ENCODE assay signal across 20 cellular contexts in genomic region chr11:73752216-73752867, GRCh38. TPM values are rescaled to one million over a fixed set of nuclear protein-coding genes. Genes with fewer than 3 reads are reported as not detected.
DNase-seq lines count a peak whose midpoint lies in the region; ATAC-seq and TF ChIP-seq lines count a peak whose summit lies in the region.
"Had no signal": no experiment of that assay in that cellular context is flagged by ENCODE, and none has a peak within 500 bp of the region (broad histone marks: within the 10 kb centered on the region; RNA-seq: fewer than 3 reads in every experiment).

No MANE protein-coding gene starts in this region.

- whole genome bisulfite sequencing in mammary epithelial cell (ENCODE audit: low coverage, missing lambda C conversion rate): 16% methylated on average over 12 of the region's 14 CpGs
- WGBS in lung, 2 donors: 67 to 84% methylated on average over 14 of the region's 14 CpGs
- 86 to 89% (median 87%) methylated on average over 14 of the region's 14 CpGs for WGBS in spleen, 5 donors

- H3K9me3 ChIP-seq in mammary epithelial cell (replicated peaks; ENCODE audit: insufficient read depth, low read length) (no peaks in the 10 kb centered on the region), lung (ENCODE audit: control insufficient read depth in 2 of 2, insufficient read depth in 1 of 2, low read length in 1 of 2) (no peaks in the 10 kb centered on the region), upper lobe of right lung (no peaks in the 10 kb centered on the region), spleen (no peaks in the 10 kb centered on the region)
- H3K9me3 ChIP-seq: gastrocnemius medialis, MG63, stomach had no signal

- H2AFZ ChIP-seq in mammary epithelial cell (ENCODE audit: low read depth, low read length): no peak overlapping the region

- H3K4me1 Mint-ChIP-seq in stimulated activated naive CD8-positive, alpha-beta T cell treated with anti-CD3 and anti-CD28 coated beads, Interleukin-15, Interleukin-2, amounts not matched to agents 100 ng/mL and 50 ng/mL, for 24 hours (ENCODE audit: low read depth): peaks cover 45% of the 10 kb centered on the region

- intact Hi-C loops in mammary epithelial cell (cut with micrococcal nuclease): no loop called here
- intact Hi-C loops in upper lobe of right lung (cut with DNase I): no loop called here
- intact Hi-C loops in spleen (cut with DNase I; ENCODE audit: low total_unique reads): no loop called here

- no peak for DNase-seq in stimulated activated naive CD8-positive, alpha-beta T cell treated with anti-CD3 and anti-CD28 coated beads, Interleukin-15, Interleukin-2, amounts not matched to agents 100 U/mL and 50 U/mL, for 24 hours
- DNase-seq in mammary epithelial cell: peak; percentile 81
- DNase-seq in lung (ENCODE audit: low spot score): peak; percentile 79
- DNase-seq in upper lobe of right lung: peak; percentile 83
- DNase-seq in spleen: no peak
- DNase-seq: activated CD4-positive, alpha-beta T cell treated with anti-CD3 and anti-CD28 coated beads for 36 hours; activated CD8-positive, alpha-beta memory T cell treated with anti-CD3 and anti-CD28 coated beads, Interleukin-2, amount 50 U/mL, for 48 hours; central memory CD4-positive, alpha-beta T cell; COR-L47; gastrocnemius medialis; MG63; natural killer cell; NCI-H1694; SIG-M5; stomach had no signal

- dilution Hi-C loops in mammary epithelial cell (cut with HindIII; ENCODE audit: low sequenced_read_pairs): no loop called here

- CTCF ChIA-PET in mammary epithelial cell (lab: Charles Lee; ENCODE audit: low non-redundant PET): interaction anchor here (0.6 to 0.8 kb wide), 2 partner anchors 8 to 27 kb away, joined by 4 to 6 read pairs; partner anchors contain the start of gene RAB6A

- no peak for ATAC-seq in stimulated activated naive CD8-positive, alpha-beta T cell treated with anti-CD3 and anti-CD28 coated beads, Interleukin-15, Interleukin-2, amounts not matched to agents 100 U/mL and 50 U/mL, for 24 hours
- ATAC-seq in lung (ENCODE audit: insufficient read depth, low FRiP score) (no peak), upper lobe of right lung (peak; percentile 74), GM21423 (IDR thresholded peaks at IDR 0.05; ENCODE audit: unreplicated experiment) (no peak), GM19023 (IDR thresholded peaks at IDR 0.05; ENCODE audit: unreplicated experiment) (no peak)
- ATAC-seq: activated CD4-positive, alpha-beta T cell treated with anti-CD3 and anti-CD28 coated beads for 36 hours; natural killer cell had no signal

- H3K27me3 ChIP-seq in mammary epithelial cell (ENCODE audit: insufficient read depth, low read length) (no peaks in the 10 kb centered on the region), lung (ENCODE audit: control insufficient read depth, insufficient read depth) (no peaks in the 10 kb centered on the region), upper lobe of right lung (no peaks in the 10 kb centered on the region), spleen (replicated peaks in 1 of 7) (no peaks in the 10 kb centered on the region)
- H3K27me3 ChIP-seq: gastrocnemius medialis, MG63, stomach had no signal

- H3K4me1 ChIP-seq in mammary epithelial cell (ENCODE audit: insufficient read depth, low read length): peaks cover 16% of the 10 kb centered on the region
- H3K4me1 ChIP-seq in lung (ENCODE audit: control insufficient read depth in 2 of 2, insufficient read depth in 2 of 2, low read length in 2 of 2): peaks cover 7 to 12% of the 10 kb centered on the region in 2 donors
- peaks cover 26% of the 10 kb centered on the region for H3K4me1 ChIP-seq in upper lobe of right lung
- H3K4me1 ChIP-seq in spleen: peaks cover 0 to 82% (median 27%) of the 10 kb centered on the region in 6 donors

- no peak overlapping the region for H3K9ac ChIP-seq in mammary epithelial cell (ENCODE audit: insufficient read depth, low read length)

- TF ChIP-seq POLR2A in spleen (IDR thresholded peaks at IDR 0.05): no peak

- H3K27ac ChIP-seq in mammary epithelial cell (ENCODE audit: insufficient read depth, low read depth, low read length): peak overlapping the region; percentile 19
- peak overlapping the region in 1 of 2 donors; percentile 15 for H3K27ac ChIP-seq in lung (ENCODE audit: low read depth in 1 of 2, low read length in 1 of 2)
- peak overlapping the region; percentile 24 for H3K27ac ChIP-seq in upper lobe of right lung
- H3K27ac ChIP-seq in spleen: no peak overlapping the region
- H3K27ac ChIP-seq: gastrocnemius medialis, stomach had no signal

- peaks cover 21% of the 10 kb centered on the region for H3K36me3 Mint-ChIP-seq in stimulated activated naive CD8-positive, alpha-beta T cell treated with anti-CD3 and anti-CD28 coated beads, Interleukin-15, Interleukin-2, amounts not matched to agents 100 ng/mL and 50 ng/mL, for 24 hours (ENCODE audit: low read depth)
- H3K36me3 Mint-ChIP-seq: natural killer cell had no signal

- no peaks in the 10 kb centered on the region for H3K36me3 ChIP-seq in mammary epithelial cell (ENCODE audit: insufficient read depth, low read length)
- peaks cover 0 to 3% of the 10 kb centered on the region in 2 donors for H3K36me3 ChIP-seq in lung (ENCODE audit: control insufficient read depth in 2 of 2, insufficient read depth in 2 of 2, low read length in 2 of 2)
- H3K36me3 ChIP-seq in upper lobe of right lung: peaks cover 3% of the 10 kb centered on the region
- H3K36me3 ChIP-seq in spleen: peaks cover 0 to 9% (median 0%) of the 10 kb centered on the region in 6 donors
- H3K36me3 ChIP-seq: gastrocnemius medialis had no signal

- BruUV-seq in mammary epithelial cell (replicated peaks; lab: Mats Ljungman, UMichigan): no TSS peak

- H3K4me3 Mint-ChIP-seq in stimulated activated naive CD8-positive, alpha-beta T cell treated with anti-CD3 and anti-CD28 coated beads, Interleukin-15, Interleukin-2, amounts not matched to agents 100 ng/mL and 50 ng/mL, for 24 hours: no peak overlapping the region
- H3K4me3 Mint-ChIP-seq: activated CD4-positive, alpha-beta T cell treated with anti-CD3 and anti-CD28 coated beads for 36 hours; natural killer cell; T-helper 2 cell treated with Interferon-gamma antibody and Interleukin-4, amounts not matched to agents 5 μg/mL and 100 μg/mL, for 36 hours had no signal

- no peak for TF ChIP-seq CTCF in mammary epithelial cell (conservative IDR thresholded peaks at IDR 0.05 in 1 of 2, IDR thresholded peaks at IDR 0.05 in 1 of 2; ENCODE audit: extremely low read depth in 1 of 2, insufficient read depth in 1 of 2, low read depth in 1 of 2, low read length in 2 of 2)
- no peak for TF ChIP-seq CTCF in lung (IDR thresholded peaks at IDR 0.05; ENCODE audit: control extremely low read depth, extremely low read depth)
- TF ChIP-seq CTCF in upper lobe of right lung (IDR thresholded peaks at IDR 0.05): no peak
- no peak for TF ChIP-seq CTCF in spleen (IDR thresholded peaks at IDR 0.05 in 8 of 11, conservative IDR thresholded peaks at IDR 0.05 in 3 of 11)

- peak overlapping the region; percentile 73 for H3K4me2 ChIP-seq in mammary epithelial cell (ENCODE audit: insufficient read depth, low read depth, low read length)

- H3K4me3 ChIP-seq in mammary epithelial cell (replicated peaks in 1 of 3; ENCODE audit: insufficient read depth in 1 of 3, low read depth in 2 of 3, low read length in 3 of 3): no peak overlapping the region
- H3K4me3 ChIP-seq in lung: no peak overlapping the region
- no peak overlapping the region for H3K4me3 ChIP-seq in upper lobe of right lung
- no peak overlapping the region for H3K4me3 ChIP-seq in spleen
- H3K4me3 ChIP-seq: gastrocnemius medialis, MG63, stomach had no signal

- H3K27me3 Mint-ChIP-seq in stimulated activated naive CD8-positive, alpha-beta T cell treated with anti-CD3 and anti-CD28 coated beads, Interleukin-15, Interleukin-2, amounts not matched to agents 100 ng/mL and 50 ng/mL, for 24 hours: no peaks in the 10 kb centered on the region
- H3K27me3 Mint-ChIP-seq: activated CD4-positive, alpha-beta T cell treated with anti-CD3 and anti-CD28 coated beads for 36 hours; activated naive CD8-positive, alpha-beta T cell had no signal

- in situ Hi-C loops in mammary epithelial cell (cut with MboI; ENCODE audit: low sequenced_read_pairs in 2 of 2): no loop called here

- H3K79me2 ChIP-seq in mammary epithelial cell (ENCODE audit: insufficient read depth, low read length): peaks cover 97% of the 10 kb centered on the region

- H3K27ac Mint-ChIP-seq in stimulated activated naive CD8-positive, alpha-beta T cell treated with anti-CD3 and anti-CD28 coated beads, Interleukin-15, Interleukin-2, amounts not matched to agents 100 ng/mL and 50 ng/mL, for 24 hours: peak overlapping the region; percentile 21

- peaks cover 5% of the 10 kb centered on the region for H4K20me1 ChIP-seq in mammary epithelial cell (ENCODE audit: insufficient read depth, low read length)

- no peaks in the 10 kb centered on the region for H3K9me3 Mint-ChIP-seq in stimulated activated naive CD8-positive, alpha-beta T cell treated with anti-CD3 and anti-CD28 coated beads, Interleukin-15, Interleukin-2, amounts not matched to agents 100 ng/mL and 50 ng/mL, for 24 hours
- H3K9me3 Mint-ChIP-seq: natural killer cell; T-helper 2 cell treated with Interferon-gamma antibody and Interleukin-4, amounts not matched to agents 5 μg/mL and 100 μg/mL, for 36 hours had no signal

RNA-seq across cellular contexts. Expression of gene RAB6A, which starts 8.5 kb away (rescaled TPM):
- total RNA-seq in mammary epithelial cell (100 to 1,000 TPM; 189 to 218 TPM), lung (100 to 1,000 TPM in 1 of 2 donors, 10 to 100 TPM in 1; 93.2 to 159 TPM), upper lobe of right lung (137 TPM), spleen (100 to 1,000 TPM in 3 of 7 donors, 10 to 100 TPM in 4; 94.9 to 144 (median 99.8) TPM)
- polyA plus RNA-seq in mammary epithelial cell (127 TPM), lung (10 to 100 TPM; 45.8 to 70.3 TPM), spleen (10 to 100 TPM; 25.7 to 55.3 (median 36.9) TPM)
- 233 TPM for polyA minus RNA-seq in mammary epithelial cell

RNA-seq across cellular contexts. Expression of gene MRPL48, which starts 35.3 kb away (rescaled TPM):
- total RNA-seq in mammary epithelial cell (10 to 100 TPM; 12.8 to 35.1 TPM), lung (10 to 100 TPM; 24.7 to 37.3 TPM), upper lobe of right lung (21.4 TPM), spleen (10 to 100 TPM; 10.7 to 27.3 (median 24.3) TPM)
- polyA plus RNA-seq in mammary epithelial cell (34.0 TPM), lung (10 to 100 TPM; 20.5 to 38.1 TPM), spleen (10 to 100 TPM; 31.8 to 46.6 (median 41.9) TPM)
- polyA minus RNA-seq in mammary epithelial cell: 33.3 TPM

Comparison
In these comparisons a context has a peak if more than half of its experiments do, and no peak if none do; other contexts are left out.
1. DNase-seq: peak in mammary epithelial cell (single experiment), lung (single experiment) and upper lobe of right lung (single experiment); none in stimulated activated naive CD8-positive, alpha-beta T cell treated with anti-CD3 and anti-CD28 coated beads, Interleukin-15, Interleukin-2, amounts not matched to agents 100 U/mL and 50 U/mL, for 24 hours (single experiment) and spleen (single experiment).
2. H3K27ac ChIP-seq: peak in mammary epithelial cell (single experiment) and upper lobe of right lung (single experiment); none in spleen (0 of 8).